ENCODE assay signal across 31 cellular contexts in the genomic region with DNA sequence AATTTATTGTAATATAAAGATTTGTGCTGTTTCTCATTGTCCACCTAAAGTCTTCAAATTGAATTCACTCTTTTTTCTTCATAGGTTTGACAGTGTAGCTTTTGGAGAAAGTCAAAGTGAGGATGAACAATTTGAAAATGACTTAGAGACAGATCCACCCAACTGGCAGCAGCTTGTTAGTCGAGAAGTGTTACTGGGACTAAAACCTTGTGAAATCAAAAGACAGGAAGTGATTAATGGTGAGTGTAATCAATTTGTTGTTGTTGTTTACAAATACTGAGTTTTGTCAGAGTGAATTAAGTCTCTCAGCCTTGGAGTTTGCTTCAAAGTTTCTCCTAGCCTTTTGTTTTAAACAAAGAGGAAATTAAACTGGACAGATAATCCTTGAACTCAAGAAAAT. TPM values are rescaled to one million over a fixed set of nuclear protein-coding genes. Genes with fewer than 3 reads are reported as not detected.
DNase-seq lines count a peak whose midpoint lies in the region; ATAC-seq and TF ChIP-seq lines count a peak whose summit lies in the region.
"Had no signal": no experiment of that assay in that cellular context is flagged by ENCODE, and none has a peak within 500 bp of the region (broad histone marks: within the 10 kb centered on the region; RNA-seq: fewer than 3 reads in every experiment).

No MANE protein-coding gene starts in this region.

- no peak for ATAC-seq in HG03520 (IDR thresholded peaks at IDR 0.05; ENCODE audit: unreplicated experiment)
- ATAC-seq in GM21381 (IDR thresholded peaks at IDR 0.05; ENCODE audit: unreplicated experiment), result no peak
- ATAC-seq: CD8-positive, alpha-beta T cell; GM12878; HCT116; K562; PC-3 had no signal

- CTCF ChIA-PET in MCF 10A (lab: Yijun Ruan, JAX), result interaction anchor here (1.1 kb wide), 1 partner anchor 158 kb away, joined by 5 read pairs; no protein-coding TSS in a partner anchor

- H3K4me1 Mint-ChIP-seq in MCF 10A (ENCODE audit: insufficient read depth, unreplicated experiment), result no peaks in the 10 kb centered on the region
- H3K4me1 Mint-ChIP-seq: B cell had no signal

- no peaks in the 10 kb centered on the region for H3K27me3 ChIP-seq in breast epithelium
- H3K27me3 ChIP-seq: MG63 had no signal

- TF ChIP-seq CTCF in MCF 10A (IDR thresholded peaks at IDR 0.05; ENCODE audit: unreplicated experiment) (no peak), breast epithelium (IDR thresholded peaks at IDR 0.05) (no peak)

- H3K27ac ChIP-seq in breast epithelium (no peak overlapping the region), epithelial cell of prostate (peak overlapping the region; percentile 2)
- H3K27ac ChIP-seq: 22Rv1, C4-2B, RWPE1 had no signal

- H3K4me3 Mint-ChIP-seq in MCF 10A (ENCODE audit: unreplicated experiment), result no peak overlapping the region
- H3K4me3 Mint-ChIP-seq: B cell; CD8-positive, alpha-beta T cell had no signal

- peak overlapping the region; percentile 16 for H3K27ac Mint-ChIP-seq in MCF 10A (ENCODE audit: low read depth, unreplicated experiment)
- H3K27ac Mint-ChIP-seq: B cell; CD8-positive, alpha-beta T cell had no signal

- no TSS peak for BruUV-seq in MCF 10A (replicated peaks; lab: Mats Ljungman, UMichigan)

- intact Hi-C loops in MCF 10A (cut with micrococcal nuclease), result no loop called here
- intact Hi-C loops in breast epithelium (cut with DNase I; ENCODE audit: low total_unique reads), result no loop called here

- no peak for TF ChIP-seq POLR2A in breast epithelium (IDR thresholded peaks at IDR 0.05)

- no peak overlapping the region for H3K4me3 ChIP-seq in breast epithelium
- H3K4me3 ChIP-seq: GM12878, K562, MG63 had no signal

- H3K4me1 ChIP-seq in breast epithelium, result no peaks in the 10 kb centered on the region
- H3K4me1 ChIP-seq: Caco-2 had no signal

- H3K9me3 ChIP-seq in breast epithelium, result no peaks in the 10 kb centered on the region
- H3K9me3 ChIP-seq: Caco-2, MG63 had no signal

- H3K9me3 Mint-ChIP-seq in MCF 10A (ENCODE audit: unreplicated experiment), result no peaks in the 10 kb centered on the region
- H3K9me3 Mint-ChIP-seq: CD8-positive, alpha-beta T cell had no signal

- H3K27me3 Mint-ChIP-seq in MCF 10A (ENCODE audit: insufficient read depth, unreplicated experiment), result no peaks in the 10 kb centered on the region
- H3K27me3 Mint-ChIP-seq: B cell had no signal

- H3K36me3 ChIP-seq in breast epithelium, result peaks cover 9% of the 10 kb centered on the region

- POLR2A ChIA-PET in MCF 10A (lab: Yijun Ruan, JAX), result interaction anchor here (1.6 to 2.0 kb wide), 2 partner anchors 13 to 17 kb away, joined by 4 to 8 read pairs; no protein-coding TSS in a partner anchor

- DNase-seq in MCF 10A (ENCODE audit: unreplicated experiment), result no peak
- no peak for DNase-seq in breast epithelium (ENCODE audit: low spot score in 2 of 2)
- peak; percentile 9 for DNase-seq in RKO (ENCODE audit: low spot score)
- no peak for DNase-seq in epithelial cell of prostate (ENCODE audit: low read depth, low spot score)
- DNase-seq in NCI-H1417 (lab: John Stamatoyannopoulos, UW), result no peak
- no peak for DNase-seq in stimulated activated CD4-positive, alpha-beta T cell treated with anti-CD3 and anti-CD28 coated beads, Interleukin-4, amount 100 ng/mL, for 4 hours
- DNase-seq: Caco-2; CD8-positive, alpha-beta T cell; GDM1; GOT3; Kasumi-1; MG63; NCI-H1694; NCI-H2029 treated with DMSO at 0.1 percent for 48 hours; NCI-H446 treated with DMSO at 0.1 percent for 48 hours; NCI-H526; NCI-H82; NK-92 treated with Interleukin-12 subunit alpha and Interleukin-12 subunit beta, amount 100 ng/mL, for 24 hours; PC-3; SHP77 had no signal

- peaks cover 89% of the 10 kb centered on the region for H3K36me3 Mint-ChIP-seq in MCF 10A (ENCODE audit: insufficient read depth, unreplicated experiment)

RNA-seq across cellular contexts. Expression of a gene that starts 53.6 kb away (rescaled TPM):
- total RNA-seq in MCF 10A (2022) (not detected in 2 replicates), breast epithelium (under 1 TPM in 2 of 3 donors, not detected in 1; 0.29 to 0.66 TPM)
- total RNA-seq: CD8-positive, alpha-beta T cell; HT1080; K562; PC-3; SK-MEL-5 had no signal
